Comparison of ENCODE assay signal across 24 cellular contexts in genomic region chr16:19751478-19751877, GRCh38. TPM values are rescaled to one million over a fixed set of nuclear protein-coding genes. Genes with fewer than 3 reads are reported as not detected.
DNase-seq lines count a peak whose midpoint lies in the region; ATAC-seq and TF ChIP-seq lines count a peak whose summit lies in the region.
"Had no signal": no experiment of that assay in that cellular context is flagged by ENCODE, and none has a peak within 500 bp of the region (broad histone marks: within the 10 kb centered on the region; RNA-seq: fewer than 3 reads in every experiment).

No MANE protein-coding gene starts in this region.

- H3K4me3 Mint-ChIP-seq in activated CD4-positive, alpha-beta T cell treated with anti-CD3 and anti-CD28 coated beads, Interleukin-2, amount 10 ng/mL, durations not matched to agents 7 days and 5 days: no peak overlapping the region
- no peak overlapping the region for H3K4me3 Mint-ChIP-seq in activated CD4-positive, alpha-beta T cell treated with anti-CD3 and anti-CD28 coated beads for 36 hours
- H3K4me3 Mint-ChIP-seq in Calu3 (ENCODE audit: low read depth, unreplicated experiment) (no peak overlapping the region), mesothelial cell of epicardium (no peak overlapping the region)
- H3K4me3 Mint-ChIP-seq in T-helper 2 cell treated with Interferon-gamma antibody and Interleukin-4, amounts not matched to agents 5 μg/mL and 100 μg/mL, for 36 hours: no peak overlapping the region

- CTCF ChIA-PET in activated CD4-positive, alpha-beta T cell treated with anti-CD3 and anti-CD28 coated beads, Interleukin-2, amount 10 ng/mL, durations not matched to agents 7 days and 5 days (lab: Charles Lee): interaction anchor here (0.9 kb wide), 1 partner anchor 14 kb away, joined by 4 read pairs; no protein-coding TSS in a partner anchor
- CTCF ChIA-PET in activated CD4-positive, alpha-beta T cell treated with anti-CD3 and anti-CD28 coated beads for 36 hours (lab: Charles Lee): interaction anchor here (1.1 kb wide), 1 partner anchor 156 kb away, joined by 3 read pairs; no protein-coding TSS in a partner anchor
- CTCF ChIA-PET in Calu3 (lab: Charles Lee): interaction anchor here (0.5 to 0.6 kb wide), 2 partner anchors 32 to 103 kb away, joined by 3 to 6 read pairs; no protein-coding TSS in a partner anchor

- no peak for DNase-seq in activated CD4-positive, alpha-beta T cell treated with anti-CD3 and anti-CD28 coated beads, Interleukin-2, amount 10 ng/mL, durations not matched to agents 7 days and 5 days
- DNase-seq in activated CD4-positive, alpha-beta T cell treated with anti-CD3 and anti-CD28 coated beads for 36 hours: no peak
- DNase-seq in Calu3: no peak
- DNase-seq in mesothelial cell of epicardium (ENCODE audit: low spot score in 2 of 2, unreplicated experiment in 2 of 2): no peak
- DNase-seq in stomach: no peak
- no peak for DNase-seq in T-helper 2 cell treated with Interferon-gamma antibody and Interleukin-4, amounts not matched to agents 5 μg/mL and 100 μg/mL, for 36 hours (ENCODE audit: low spot score)
- no peak for DNase-seq in DMS 273 (lab: John Stamatoyannopoulos, UW; ENCODE audit: unreplicated experiment)
- DNase-seq: 8988T; DMS53; GM23248; H7; KBM-7; MG63; NCI-H1105 treated with DMSO at 0.1 percent for 48 hours; NCI-H146; NCI-H1930; NCI-H2107; NCI-H524; NCI-H748 treated with DMSO at 0.1 percent for 48 hours; NK-92 treated with Interleukin-12 subunit alpha and Interleukin-12 subunit beta, amount 100 ng/mL, for 24 hours; PC-9 had no signal

- intact Hi-C loops in activated CD4-positive, alpha-beta T cell treated with anti-CD3 and anti-CD28 coated beads for 36 hours (cut with DNase I, micrococcal nuclease): no loop called here
- intact Hi-C loops in Calu3 (cut with micrococcal nuclease; ENCODE audit: unreplicated experiment) (loop anchor here (5.0 kb wide), 1 partner anchor 49 kb away; no protein-coding TSS in a partner anchor), stomach (cut with DNase I; ENCODE audit: low total_unique reads) (no loop called here)

- 39 to 73% (median 55%) methylated on average over 2 of the region's 2 CpGs for WGBS in stomach, 5 donors

- no peaks in the 10 kb centered on the region for H3K4me1 Mint-ChIP-seq in activated CD4-positive, alpha-beta T cell treated with anti-CD3 and anti-CD28 coated beads, Interleukin-2, amount 10 ng/mL, durations not matched to agents 7 days and 5 days
- no peaks in the 10 kb centered on the region for H3K4me1 Mint-ChIP-seq in activated CD4-positive, alpha-beta T cell treated with anti-CD3 and anti-CD28 coated beads for 36 hours
- H3K4me1 Mint-ChIP-seq in Calu3 (ENCODE audit: low read depth, unreplicated experiment) (peaks cover 93% of the 10 kb centered on the region), mesothelial cell of epicardium (peaks cover 78% of the 10 kb centered on the region)
- H3K4me1 Mint-ChIP-seq in T-helper 2 cell treated with Interferon-gamma antibody and Interleukin-4, amounts not matched to agents 5 μg/mL and 100 μg/mL, for 36 hours (ENCODE audit: low read depth): no peaks in the 10 kb centered on the region

- peak overlapping the region; percentile 48 to 88 (median 75) for H3K27ac ChIP-seq in stomach
- H3K27ac ChIP-seq: GM23248, SJSA1 had no signal

- ATAC-seq in activated CD4-positive, alpha-beta T cell treated with anti-CD3 and anti-CD28 coated beads for 36 hours: no peak
- ATAC-seq in HG03139 (IDR thresholded peaks at IDR 0.05; ENCODE audit: unreplicated experiment): no peak
- ATAC-seq: Right ventricle myocardium inferior had no signal

- H3K27me3 ChIP-seq in stomach: no peaks in the 10 kb centered on the region
- H3K27me3 ChIP-seq: MG63, SJSA1 had no signal

- BruUV-seq in Calu3 (replicated peaks; lab: Mats Ljungman, UMichigan): no TSS peak

- no peaks in the 10 kb centered on the region for H3K36me3 Mint-ChIP-seq in activated CD4-positive, alpha-beta T cell treated with anti-CD3 and anti-CD28 coated beads, Interleukin-2, amount 10 ng/mL, durations not matched to agents 7 days and 5 days (ENCODE audit: low read depth)
- no peaks in the 10 kb centered on the region for H3K36me3 Mint-ChIP-seq in activated CD4-positive, alpha-beta T cell treated with anti-CD3 and anti-CD28 coated beads for 36 hours (ENCODE audit: low read depth)
- peaks cover 49% of the 10 kb centered on the region for H3K36me3 Mint-ChIP-seq in Calu3 (ENCODE audit: insufficient read depth, unreplicated experiment)
- no peaks in the 10 kb centered on the region for H3K36me3 Mint-ChIP-seq in mesothelial cell of epicardium
- H3K36me3 Mint-ChIP-seq in T-helper 2 cell treated with Interferon-gamma antibody and Interleukin-4, amounts not matched to agents 5 μg/mL and 100 μg/mL, for 36 hours (ENCODE audit: low read depth): no peaks in the 10 kb centered on the region

- H3K27ac Mint-ChIP-seq in activated CD4-positive, alpha-beta T cell treated with anti-CD3 and anti-CD28 coated beads, Interleukin-2, amount 10 ng/mL, durations not matched to agents 7 days and 5 days: peak overlapping the region; percentile 1
- no peak overlapping the region for H3K27ac Mint-ChIP-seq in activated CD4-positive, alpha-beta T cell treated with anti-CD3 and anti-CD28 coated beads for 36 hours
- peak overlapping the region; percentile 98 for H3K27ac Mint-ChIP-seq in Calu3 (ENCODE audit: unreplicated experiment)
- peak overlapping the region; percentile 94 for H3K27ac Mint-ChIP-seq in mesothelial cell of epicardium
- H3K27ac Mint-ChIP-seq in T-helper 2 cell treated with Interferon-gamma antibody and Interleukin-4, amounts not matched to agents 5 μg/mL and 100 μg/mL, for 36 hours: no peak overlapping the region

- no peaks in the 10 kb centered on the region for H3K9me3 Mint-ChIP-seq in activated CD4-positive, alpha-beta T cell treated with anti-CD3 and anti-CD28 coated beads, Interleukin-2, amount 10 ng/mL, durations not matched to agents 7 days and 5 days
- H3K9me3 Mint-ChIP-seq in activated CD4-positive, alpha-beta T cell treated with anti-CD3 and anti-CD28 coated beads for 36 hours (ENCODE audit: low read depth): no peaks in the 10 kb centered on the region
- H3K9me3 Mint-ChIP-seq in Calu3 (ENCODE audit: low read depth, unreplicated experiment): no peaks in the 10 kb centered on the region
- no peaks in the 10 kb centered on the region for H3K9me3 Mint-ChIP-seq in mesothelial cell of epicardium
- H3K9me3 Mint-ChIP-seq in T-helper 2 cell treated with Interferon-gamma antibody and Interleukin-4, amounts not matched to agents 5 μg/mL and 100 μg/mL, for 36 hours: no peaks in the 10 kb centered on the region

- H3K27me3 Mint-ChIP-seq in activated CD4-positive, alpha-beta T cell treated with anti-CD3 and anti-CD28 coated beads, Interleukin-2, amount 10 ng/mL, durations not matched to agents 7 days and 5 days: no peaks in the 10 kb centered on the region
- H3K27me3 Mint-ChIP-seq in activated CD4-positive, alpha-beta T cell treated with anti-CD3 and anti-CD28 coated beads for 36 hours: no peaks in the 10 kb centered on the region
- H3K27me3 Mint-ChIP-seq in Calu3 (ENCODE audit: unreplicated experiment) (no peaks in the 10 kb centered on the region), mesothelial cell of epicardium (ENCODE audit: low read depth) (no peaks in the 10 kb centered on the region)
- no peaks in the 10 kb centered on the region for H3K27me3 Mint-ChIP-seq in T-helper 2 cell treated with Interferon-gamma antibody and Interleukin-4, amounts not matched to agents 5 μg/mL and 100 μg/mL, for 36 hours (ENCODE audit: low read depth)

- TF ChIP-seq POLR2A in stomach (IDR thresholded peaks at IDR 0.05): no peak

- TF ChIP-seq CTCF in Calu3 (IDR thresholded peaks at IDR 0.05; ENCODE audit: unreplicated experiment) (no peak), mesothelial cell of epicardium (IDR thresholded peaks at IDR 0.05; ENCODE audit: unreplicated experiment) (no peak), stomach (IDR thresholded peaks at IDR 0.05) (no peak)

- POLR2A ChIA-PET in activated CD4-positive, alpha-beta T cell treated with anti-CD3 and anti-CD28 coated beads, Interleukin-2, amount 10 ng/mL, durations not matched to agents 7 days and 5 days (lab: Charles Lee): no interaction called here
- POLR2A ChIA-PET in activated CD4-positive, alpha-beta T cell treated with anti-CD3 and anti-CD28 coated beads for 36 hours (lab: Charles Lee): no interaction called here

- no peaks in the 10 kb centered on the region for H3K9me3 ChIP-seq in stomach
- H3K9me3 ChIP-seq: MG63, SJSA1 had no signal

- no peak overlapping the region for H3K4me3 ChIP-seq in stomach
- H3K4me3 ChIP-seq: GM23248, MG63, PC-9, SJSA1 had no signal

- no peak for TF ChIP-seq EP300 in stomach (IDR thresholded peaks at IDR 0.05)

- H3K4me1 ChIP-seq in stomach: peaks cover 29 to 67% (median 46%) of the 10 kb centered on the region in 4 donors

- H3K36me3 ChIP-seq in stomach: no peaks in the 10 kb centered on the region
- H3K36me3 ChIP-seq: MG63, SJSA1 had no signal

RNA-seq across cellular contexts. Expression of gene IQCK, which starts 33.4 kb away (rescaled TPM):
- 1 to 10 TPM; 1.1 to 1.5 TPM for total RNA-seq in activated CD4-positive, alpha-beta T cell treated with anti-CD3 and anti-CD28 coated beads, Interleukin-2, amount 10 ng/mL, durations not matched to agents 7 days and 5 days
- total RNA-seq in activated CD4-positive, alpha-beta T cell treated with anti-CD3 and anti-CD28 coated beads for 36 hours: 1 to 10 TPM; 2.7 to 3.5 TPM
- total RNA-seq in Calu3 (2022) (42.5 and 43.2 TPM in 2 replicates), mesothelial cell of epicardium (14.7 to 16.0 TPM (median 15.4 TPM) in 3 replicates), stomach (10 to 100 TPM in 3 of 5 donors, 1 to 10 TPM in 2; 3.5 to 100.0 (median 20.7) TPM)
- polyA plus RNA-seq in stomach: 10 to 100 TPM in 1 of 3 donors, 1 to 10 TPM in 2; 7.7 to 18.0 (median 9.1) TPM

RNA-seq across cellular contexts. Expression of gene KNOP1, which starts 33.5 kb away (rescaled TPM):
- total RNA-seq in activated CD4-positive, alpha-beta T cell treated with anti-CD3 and anti-CD28 coated beads, Interleukin-2, amount 10 ng/mL, durations not matched to agents 7 days and 5 days: 10 to 100 TPM; 16.8 TPM
- 10 to 100 TPM; 28.9 to 29.5 TPM for total RNA-seq in activated CD4-positive, alpha-beta T cell treated with anti-CD3 and anti-CD28 coated beads for 36 hours
- total RNA-seq in Calu3 (2022) (84.9 and 99.0 TPM in 2 replicates), mesothelial cell of epicardium (46.5 to 48.5 TPM (median 47.4 TPM) in 3 replicates), stomach (10 to 100 TPM in 4 of 5 donors, 1 to 10 TPM in 1; 7.2 to 26.3 (median 14.2) TPM)
- polyA plus RNA-seq in stomach: 10 to 100 TPM in 2 of 3 donors, 1 to 10 TPM in 1; 9.6 to 15.1 (median 12.1) TPM

Comparison
In these comparisons a context has a peak if more than half of its experiments do, and no peak if none do; other contexts are left out.
1. H3K27ac Mint-ChIP-seq: peak in activated CD4-positive, alpha-beta T cell treated with anti-CD3 and anti-CD28 coated beads, Interleukin-2, amount 10 ng/mL, durations not matched to agents 7 days and 5 days (single experiment), Calu3 (single experiment) and mesothelial cell of epicardium (single experiment); none in activated CD4-positive, alpha-beta T cell treated with anti-CD3 and anti-CD28 coated beads for 36 hours (single experiment) and T-helper 2 cell treated with Interferon-gamma antibody and Interleukin-4, amounts not matched to agents 5 μg/mL and 100 μg/mL, for 36 hours (single experiment).